In genomic region chr1:171226757-171227370, GRCh38 we compare ENCODE assay signal across 8 cellular contexts. TPM values are rescaled to one million over a fixed set of nuclear protein-coding genes. Genes with fewer than 3 reads are reported as not detected.
A peak's percentile ranks its signal among the peaks of the same experiment; 100 is the strongest.
DNase-seq lines count a peak whose midpoint lies in the region; ATAC-seq, FAIRE-seq and TF ChIP-seq lines count a peak whose summit lies in the region.

No MANE protein-coding gene starts in this region.

- no peaks in the 10 kb centered on the region for H4K20me1 ChIP-seq in astrocyte (ENCODE audit: insufficient read depth, low read length)

- no peaks in the 10 kb centered on the region for H3K4me1 Mint-ChIP-seq in activated CD4-positive, alpha-beta T cell treated with anti-CD3 and anti-CD28 coated beads for 36 hours
- H3K4me1 Mint-ChIP-seq in astrocyte (ENCODE audit: low read depth, unreplicated experiment): peaks cover 16% of the 10 kb centered on the region

- TF ChIP-seq EP300 in stomach (IDR thresholded peaks at IDR 0.05): no peak

- H3K27me3 ChIP-seq in astrocyte (ENCODE audit: insufficient read depth, low read length) (no peaks in the 10 kb centered on the region), stomach (no peaks in the 10 kb centered on the region)

- peaks cover 4% of the 10 kb centered on the region for H3K27me3 Mint-ChIP-seq in activated CD4-positive, alpha-beta T cell treated with anti-CD3 and anti-CD28 coated beads for 36 hours
- H3K27me3 Mint-ChIP-seq in astrocyte (ENCODE audit: low read depth, unreplicated experiment): peaks cover 2% of the 10 kb centered on the region

- H3K4me3 Mint-ChIP-seq in activated CD4-positive, alpha-beta T cell treated with anti-CD3 and anti-CD28 coated beads for 36 hours: no peak overlapping the region
- H3K4me3 Mint-ChIP-seq in astrocyte (ENCODE audit: unreplicated experiment): no peak overlapping the region

- H3K4me3 ChIP-seq in astrocyte (ENCODE audit: insufficient read depth, low read depth, low read length) (no peak overlapping the region), stomach (no peak overlapping the region)

- no peak overlapping the region for H2AFZ ChIP-seq in astrocyte (ENCODE audit: low read depth, low read length)

- H3K9me3 Mint-ChIP-seq in activated CD4-positive, alpha-beta T cell treated with anti-CD3 and anti-CD28 coated beads for 36 hours (ENCODE audit: low read depth): no peaks in the 10 kb centered on the region
- no peaks in the 10 kb centered on the region for H3K9me3 Mint-ChIP-seq in astrocyte (ENCODE audit: unreplicated experiment)

- FAIRE-seq in astrocyte (lab: Jason Lieb, UNC): peak; percentile 68

- 65 to 86% (median 82%) methylated on average over 1 of the region's 1 CpG for WGBS in stomach, 5 donors

- intact Hi-C loops in activated CD4-positive, alpha-beta T cell treated with anti-CD3 and anti-CD28 coated beads for 36 hours (cut with DNase I, micrococcal nuclease): loop anchor here in 1 of 2 experiments (1.0 kb wide), 1 partner anchor 260 kb away; no protein-coding TSS in a partner anchor
- intact Hi-C loops in stomach (cut with DNase I; ENCODE audit: low total_unique reads): no loop called here

- no peak overlapping the region for H3K27ac Mint-ChIP-seq in activated CD4-positive, alpha-beta T cell treated with anti-CD3 and anti-CD28 coated beads for 36 hours
- no peak overlapping the region for H3K27ac Mint-ChIP-seq in astrocyte (ENCODE audit: unreplicated experiment)

- H3K9ac ChIP-seq in astrocyte (ENCODE audit: low read length): no peak overlapping the region

- CTCF ChIA-PET in activated CD4-positive, alpha-beta T cell treated with anti-CD3 and anti-CD28 coated beads for 36 hours (lab: Charles Lee): interaction anchor here (0.6 to 2.0 kb wide), 11 partner anchors 8 to 1326 kb away, joined by 3 to 12 read pairs (median 4); partner anchors contain the start of gene FMO4

- H3K4me1 ChIP-seq in astrocyte (ENCODE audit: insufficient read depth, low read length) (peaks cover 5% of the 10 kb centered on the region), stomach (peaks cover 0 to 25% (median 13%) of the 10 kb centered on the region in 4 donors)

- ATAC-seq in activated CD4-positive, alpha-beta T cell treated with anti-CD3 and anti-CD28 coated beads for 36 hours: peak; percentile 73
- peak; percentile 95 for ATAC-seq in GM21515 (IDR thresholded peaks at IDR 0.05; ENCODE audit: unreplicated experiment)

- H3K36me3 ChIP-seq in astrocyte (ENCODE audit: insufficient read depth, low read length) (no peaks in the 10 kb centered on the region), stomach (no peaks in the 10 kb centered on the region)

- H3K36me3 Mint-ChIP-seq in activated CD4-positive, alpha-beta T cell treated with anti-CD3 and anti-CD28 coated beads for 36 hours (ENCODE audit: low read depth): no peaks in the 10 kb centered on the region
- no peaks in the 10 kb centered on the region for H3K36me3 Mint-ChIP-seq in astrocyte (ENCODE audit: low read depth, unreplicated experiment)

- H3K9me3 ChIP-seq in astrocyte (ENCODE audit: insufficient read depth, low read depth, low read length) (no peaks in the 10 kb centered on the region), stomach (no peaks in the 10 kb centered on the region)

- POLR2A ChIA-PET in activated CD4-positive, alpha-beta T cell treated with anti-CD3 and anti-CD28 coated beads for 36 hours (lab: Charles Lee): no interaction called here

- TF ChIP-seq CTCF in astrocyte (IDR thresholded peaks at IDR 0.05; ENCODE audit: insufficient read depth, low read depth, low read length) (peak; percentile 75), stomach (IDR thresholded peaks at IDR 0.05) (peak in 5 of 7 experiments; percentile 62 to 89 (median 72))

- DNase-seq in activated CD4-positive, alpha-beta T cell treated with anti-CD3 and anti-CD28 coated beads for 36 hours: peak; percentile 37
- no peak for DNase-seq in activated CD4-positive, alpha-beta T cell treated with anti-CD3 and anti-CD28 coated beads for 4 hours
- DNase-seq in HT-29 (ENCODE audit: low spot score) (peak; percentile 66), NCI-H82 (lab: John Stamatoyannopoulos, UW) (peak; percentile 94), astrocyte (ENCODE audit: low read depth) (peak; percentile 57), hepatic stellate cell (ENCODE audit: low spot score) (peak; percentile 51), stomach (peak; percentile 55)

- H3K4me2 ChIP-seq in astrocyte (ENCODE audit: low read length): no peak overlapping the region

- H3K27ac ChIP-seq in astrocyte (ENCODE audit: low read depth, low read length) (no peak overlapping the region), stomach (peak overlapping the region in 2 of 5 donors; percentile 48 to 90)

- TF ChIP-seq POLR2A in stomach (IDR thresholded peaks at IDR 0.05): no peak

- H3K79me2 ChIP-seq in astrocyte (ENCODE audit: insufficient read depth, low read length): no peaks in the 10 kb centered on the region

RNA-seq across cellular contexts. Expression of gene FMO1, which starts 21.4 kb away (rescaled TPM):
- not detected for total RNA-seq in activated CD4-positive, alpha-beta T cell treated with anti-CD3 and anti-CD28 coated beads for 36 hours
- total RNA-seq in HT-29 (2014; rRNA removed; shearing (Covaris generic)): not detected in 2 replicates
- total RNA-seq in astrocyte (not detected in 2 replicates), stomach (1 to 10 TPM in 1 of 5 donors, not detected in 4; 1.8 TPM)
- polyA plus RNA-seq in stomach: 1 to 10 TPM; 1.4 to 3.2 (median 2.6) TPM

RNA-seq across cellular contexts. Expression of gene FMO2, which starts 41.8 kb away (rescaled TPM):
- total RNA-seq in activated CD4-positive, alpha-beta T cell treated with anti-CD3 and anti-CD28 coated beads for 36 hours: not detected
- not detected in 2 replicates for total RNA-seq in HT-29 (2014; rRNA removed; shearing (Covaris generic))
- not detected in 2 replicates for total RNA-seq in astrocyte
- 10 to 100 TPM in 2 of 5 donors, 1 to 10 TPM in 2, not detected in 1; 5.1 to 47.3 (median 9.6) TPM for total RNA-seq in stomach
- polyA plus RNA-seq in stomach: 1 to 10 TPM; 2.8 to 5.8 (median 5.2) TPM

Comparison
In these comparisons a context has a peak if more than half of its experiments do, and no peak if none do; other contexts are left out.
1. DNase-seq: peak in activated CD4-positive, alpha-beta T cell treated with anti-CD3 and anti-CD28 coated beads for 36 hours (single experiment), HT-29 (single experiment), NCI-H82 (single experiment), astrocyte (single experiment), hepatic stellate cell (single experiment) and stomach (single experiment); none in activated CD4-positive, alpha-beta T cell treated with anti-CD3 and anti-CD28 coated beads for 4 hours (0 of 2).